In the genomic region with DNA sequence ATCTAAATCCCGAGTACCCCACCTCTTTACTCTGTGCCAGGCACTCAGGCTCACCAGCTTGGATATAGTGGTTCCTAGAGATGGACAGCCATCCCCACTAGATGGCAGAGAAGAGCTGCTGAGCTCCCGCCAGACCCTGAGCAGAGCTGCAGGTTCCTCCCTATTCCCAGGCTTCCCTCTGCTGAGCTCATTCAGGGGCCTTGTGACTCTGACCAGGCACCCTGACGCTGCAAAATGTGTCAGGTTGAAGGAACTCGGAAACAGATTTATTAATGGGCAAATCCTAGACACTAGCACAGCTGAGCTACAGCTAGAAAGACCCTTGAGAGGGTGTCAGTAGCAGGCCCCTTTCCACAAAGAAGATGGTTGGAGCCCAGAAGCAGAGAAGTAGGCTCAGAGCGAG, we compare ENCODE assay signal across 1 cellular context.
A peak's percentile ranks its signal among the peaks of the same experiment; 100 is the strongest.
TF ChIP-seq lines count a peak whose summit lies in the region.

No MANE protein-coding gene starts in this region.

TF ChIP-seq in K562, 482 proteins besides CTCF, POLR2A, EP300 and RAD21 (continues in another document):
- TF ChIP-seq NEUROD1 (IDR thresholded peaks at IDR 0.05; ENCODE audit: borderline replicate concordance, low read depth, low read length, partially characterized antibody) = no peak
- no peak for TF ChIP-seq ZNF778 (CRISPR knock-in tag; IDR thresholded peaks at IDR 0.05)
- TF ChIP-seq DNMT1 (IDR thresholded peaks at IDR 0.05) = no peak
- TF ChIP-seq HDAC8 (tag; IDR thresholded peaks at IDR 0.05) = no peak
- peak; percentile 72 for TF ChIP-seq JUN (IDR thresholded peaks at IDR 0.05; ENCODE audit: borderline replicate concordance, low read depth, low read length)
- no peak for TF ChIP-seq JUN (CRISPR knock-in tag; IDR thresholded peaks at IDR 0.05; ENCODE audit: borderline replicate concordance)
- TF ChIP-seq TAL1 (IDR thresholded peaks at IDR 0.05) = no peak
- no peak for TF ChIP-seq ZNF444 (CRISPR knock-in tag; IDR thresholded peaks at IDR 0.05)
- TF ChIP-seq RBFOX2 (IDR thresholded peaks at IDR 0.05; ENCODE audit: low read depth, low read length) = no peak
- no peak for TF ChIP-seq PHF20 (IDR thresholded peaks at IDR 0.05; ENCODE audit: partially characterized antibody)
- no peak for TF ChIP-seq ELF4 (CRISPR knock-in tag; IDR thresholded peaks at IDR 0.05)
- no peak for TF ChIP-seq POLR2B (IDR thresholded peaks at IDR 0.05; ENCODE audit: low read depth, partially characterized antibody)
- TF ChIP-seq, protein P1, sequence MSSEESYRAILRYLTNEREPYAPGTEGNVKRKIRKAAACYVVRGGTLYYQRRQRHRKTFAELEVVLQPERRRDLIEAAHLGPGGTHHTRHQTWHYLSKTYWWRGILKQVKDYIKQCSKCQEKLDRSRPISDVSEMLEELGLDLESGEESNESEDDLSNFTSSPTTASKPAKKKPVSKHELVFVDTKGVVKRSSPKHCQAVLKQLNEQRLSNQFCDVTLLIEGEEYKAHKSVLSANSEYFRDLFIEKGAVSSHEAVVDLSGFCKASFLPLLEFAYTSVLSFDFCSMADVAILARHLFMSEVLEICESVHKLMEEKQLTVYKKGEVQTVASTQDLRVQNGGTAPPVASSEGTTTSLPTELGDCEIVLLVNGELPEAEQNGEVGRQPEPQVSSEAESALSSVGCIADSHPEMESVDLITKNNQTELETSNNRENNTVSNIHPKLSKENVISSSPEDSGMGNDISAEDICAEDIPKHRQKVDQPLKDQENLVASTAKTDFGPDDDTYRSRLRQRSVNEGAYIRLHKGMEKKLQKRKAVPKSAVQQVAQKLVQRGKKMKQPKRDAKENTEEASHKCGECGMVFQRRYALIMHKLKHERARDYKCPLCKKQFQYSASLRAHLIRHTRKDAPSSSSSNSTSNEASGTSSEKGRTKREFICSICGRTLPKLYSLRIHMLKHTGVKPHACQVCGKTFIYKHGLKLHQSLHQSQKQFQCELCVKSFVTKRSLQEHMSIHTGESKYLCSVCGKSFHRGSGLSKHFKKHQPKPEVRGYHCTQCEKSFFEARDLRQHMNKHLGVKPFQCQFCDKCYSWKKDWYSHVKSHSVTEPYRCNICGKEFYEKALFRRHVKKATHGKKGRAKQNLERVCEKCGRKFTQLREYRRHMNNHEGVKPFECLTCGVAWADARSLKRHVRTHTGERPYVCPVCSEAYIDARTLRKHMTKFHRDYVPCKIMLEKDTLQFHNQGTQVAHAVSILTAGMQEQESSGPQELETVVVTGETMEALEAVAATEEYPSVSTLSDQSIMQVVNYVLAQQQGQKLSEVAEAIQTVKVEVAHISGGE (CRISPR knock-in tag; IDR thresholded peaks at IDR 0.05) = no peak
- no peak for TF ChIP-seq ZFP36 (IDR thresholded peaks at IDR 0.05; ENCODE audit: low read depth, low read length, partially characterized antibody)
- TF ChIP-seq, protein P2, sequence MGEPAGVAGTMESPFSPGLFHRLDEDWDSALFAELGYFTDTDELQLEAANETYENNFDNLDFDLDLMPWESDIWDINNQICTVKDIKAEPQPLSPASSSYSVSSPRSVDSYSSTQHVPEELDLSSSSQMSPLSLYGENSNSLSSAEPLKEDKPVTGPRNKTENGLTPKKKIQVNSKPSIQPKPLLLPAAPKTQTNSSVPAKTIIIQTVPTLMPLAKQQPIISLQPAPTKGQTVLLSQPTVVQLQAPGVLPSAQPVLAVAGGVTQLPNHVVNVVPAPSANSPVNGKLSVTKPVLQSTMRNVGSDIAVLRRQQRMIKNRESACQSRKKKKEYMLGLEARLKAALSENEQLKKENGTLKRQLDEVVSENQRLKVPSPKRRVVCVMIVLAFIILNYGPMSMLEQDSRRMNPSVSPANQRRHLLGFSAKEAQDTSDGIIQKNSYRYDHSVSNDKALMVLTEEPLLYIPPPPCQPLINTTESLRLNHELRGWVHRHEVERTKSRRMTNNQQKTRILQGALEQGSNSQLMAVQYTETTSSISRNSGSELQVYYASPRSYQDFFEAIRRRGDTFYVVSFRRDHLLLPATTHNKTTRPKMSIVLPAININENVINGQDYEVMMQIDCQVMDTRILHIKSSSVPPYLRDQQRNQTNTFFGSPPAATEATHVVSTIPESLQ (CRISPR knock-in tag; IDR thresholded peaks at IDR 0.05) = no peak
- TF ChIP-seq EGR1 (conservative IDR thresholded peaks at IDR 0.05) = no peak
- TF ChIP-seq IRF2 (CRISPR knock-in tag; IDR thresholded peaks at IDR 0.05) = no peak
- TF ChIP-seq, protein P3, sequence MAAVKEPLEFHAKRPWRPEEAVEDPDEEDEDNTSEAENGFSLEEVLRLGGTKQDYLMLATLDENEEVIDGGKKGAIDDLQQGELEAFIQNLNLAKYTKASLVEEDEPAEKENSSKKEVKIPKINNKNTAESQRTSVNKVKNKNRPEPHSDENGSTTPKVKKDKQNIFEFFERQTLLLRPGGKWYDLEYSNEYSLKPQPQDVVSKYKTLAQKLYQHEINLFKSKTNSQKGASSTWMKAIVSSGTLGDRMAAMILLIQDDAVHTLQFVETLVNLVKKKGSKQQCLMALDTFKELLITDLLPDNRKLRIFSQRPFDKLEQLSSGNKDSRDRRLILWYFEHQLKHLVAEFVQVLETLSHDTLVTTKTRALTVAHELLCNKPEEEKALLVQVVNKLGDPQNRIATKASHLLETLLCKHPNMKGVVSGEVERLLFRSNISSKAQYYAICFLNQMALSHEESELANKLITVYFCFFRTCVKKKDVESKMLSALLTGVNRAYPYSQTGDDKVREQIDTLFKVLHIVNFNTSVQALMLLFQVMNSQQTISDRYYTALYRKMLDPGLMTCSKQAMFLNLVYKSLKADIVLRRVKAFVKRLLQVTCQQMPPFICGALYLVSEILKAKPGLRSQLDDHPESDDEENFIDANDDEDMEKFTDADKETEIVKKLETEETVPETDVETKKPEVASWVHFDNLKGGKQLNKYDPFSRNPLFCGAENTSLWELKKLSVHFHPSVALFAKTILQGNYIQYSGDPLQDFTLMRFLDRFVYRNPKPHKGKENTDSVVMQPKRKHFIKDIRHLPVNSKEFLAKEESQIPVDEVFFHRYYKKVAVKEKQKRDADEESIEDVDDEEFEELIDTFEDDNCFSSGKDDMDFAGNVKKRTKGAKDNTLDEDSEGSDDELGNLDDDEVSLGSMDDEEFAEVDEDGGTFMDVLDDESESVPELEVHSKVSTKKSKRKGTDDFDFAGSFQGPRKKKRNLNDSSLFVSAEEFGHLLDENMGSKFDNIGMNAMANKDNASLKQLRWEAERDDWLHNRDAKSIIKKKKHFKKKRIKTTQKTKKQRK (IDR thresholded peaks at IDR 0.05; ENCODE audit: borderline replicate concordance, low read depth, low read length) = no peak
- 0 out of 2 replicates have a peak, but pooled peaks have one; percentile 39 for TF ChIP-seq HDAC2 (IDR thresholded peaks at IDR 0.05)
- TF ChIP-seq KLF13 (tag; IDR thresholded peaks at IDR 0.05; ENCODE audit: borderline replicate concordance, low read depth) = no peak
- no peak for TF ChIP-seq ZKSCAN3 (CRISPR knock-in tag; IDR thresholded peaks at IDR 0.05)
- TF ChIP-seq, protein P4, sequence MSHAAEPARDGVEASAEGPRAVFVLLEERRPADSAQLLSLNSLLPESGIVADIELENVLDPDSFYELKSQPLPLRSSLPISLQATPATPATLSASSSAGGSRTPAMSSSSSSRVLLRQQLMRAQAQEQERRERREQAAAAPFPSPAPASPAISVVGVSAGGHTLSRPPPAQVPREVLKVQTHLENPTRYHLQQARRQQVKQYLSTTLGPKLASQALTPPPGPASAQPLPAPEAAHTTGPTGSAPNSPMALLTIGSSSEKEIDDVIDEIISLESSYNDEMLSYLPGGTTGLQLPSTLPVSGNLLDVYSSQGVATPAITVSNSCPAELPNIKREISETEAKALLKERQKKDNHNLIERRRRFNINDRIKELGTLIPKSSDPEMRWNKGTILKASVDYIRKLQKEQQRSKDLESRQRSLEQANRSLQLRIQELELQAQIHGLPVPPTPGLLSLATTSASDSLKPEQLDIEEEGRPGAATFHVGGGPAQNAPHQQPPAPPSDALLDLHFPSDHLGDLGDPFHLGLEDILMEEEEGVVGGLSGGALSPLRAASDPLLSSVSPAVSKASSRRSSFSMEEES (CRISPR knock-in tag; IDR thresholded peaks at IDR 0.05) = no peak
- TF ChIP-seq BACH1 (tag; IDR thresholded peaks at IDR 0.05) = peak; percentile 87; the same call in 1 of the 2 replicates
- no peak for TF ChIP-seq NFRKB (IDR thresholded peaks at IDR 0.05; ENCODE audit: low read depth)
- no peak for TF ChIP-seq THRAP3 (IDR thresholded peaks at IDR 0.05; ENCODE audit: borderline replicate concordance)
- no peak for TF ChIP-seq ZNF75A (CRISPR knock-in tag; IDR thresholded peaks at IDR 0.05)
- no peak for TF ChIP-seq EZH2 (IDR thresholded peaks at IDR 0.05; ENCODE audit: borderline replicate concordance, low read depth, low read length)
- peak; percentile 39; the same call in 1 of the 2 replicates for TF ChIP-seq ZFX (CRISPR knock-in tag; IDR thresholded peaks at IDR 0.05)
- TF ChIP-seq, protein P5, sequence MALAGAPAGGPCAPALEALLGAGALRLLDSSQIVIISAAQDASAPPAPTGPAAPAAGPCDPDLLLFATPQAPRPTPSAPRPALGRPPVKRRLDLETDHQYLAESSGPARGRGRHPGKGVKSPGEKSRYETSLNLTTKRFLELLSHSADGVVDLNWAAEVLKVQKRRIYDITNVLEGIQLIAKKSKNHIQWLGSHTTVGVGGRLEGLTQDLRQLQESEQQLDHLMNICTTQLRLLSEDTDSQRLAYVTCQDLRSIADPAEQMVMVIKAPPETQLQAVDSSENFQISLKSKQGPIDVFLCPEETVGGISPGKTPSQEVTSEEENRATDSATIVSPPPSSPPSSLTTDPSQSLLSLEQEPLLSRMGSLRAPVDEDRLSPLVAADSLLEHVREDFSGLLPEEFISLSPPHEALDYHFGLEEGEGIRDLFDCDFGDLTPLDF (CRISPR knock-in tag; IDR thresholded peaks at IDR 0.05) = no peak
- no peak for TF ChIP-seq ZNF41 (CRISPR knock-in tag; conservative IDR thresholded peaks at IDR 0.05)
- TF ChIP-seq MEF2D (tag; conservative IDR thresholded peaks at IDR 0.05; ENCODE audit: low read depth) = 0 out of 2 replicates have a peak, but pooled peaks have one; percentile 45
- TF ChIP-seq ZNF174 (CRISPR knock-in tag; IDR thresholded peaks at IDR 0.05) = no peak
- no peak for TF ChIP-seq NR1H2 (CRISPR knock-in tag; IDR thresholded peaks at IDR 0.05)
- TF ChIP-seq, protein P6, sequence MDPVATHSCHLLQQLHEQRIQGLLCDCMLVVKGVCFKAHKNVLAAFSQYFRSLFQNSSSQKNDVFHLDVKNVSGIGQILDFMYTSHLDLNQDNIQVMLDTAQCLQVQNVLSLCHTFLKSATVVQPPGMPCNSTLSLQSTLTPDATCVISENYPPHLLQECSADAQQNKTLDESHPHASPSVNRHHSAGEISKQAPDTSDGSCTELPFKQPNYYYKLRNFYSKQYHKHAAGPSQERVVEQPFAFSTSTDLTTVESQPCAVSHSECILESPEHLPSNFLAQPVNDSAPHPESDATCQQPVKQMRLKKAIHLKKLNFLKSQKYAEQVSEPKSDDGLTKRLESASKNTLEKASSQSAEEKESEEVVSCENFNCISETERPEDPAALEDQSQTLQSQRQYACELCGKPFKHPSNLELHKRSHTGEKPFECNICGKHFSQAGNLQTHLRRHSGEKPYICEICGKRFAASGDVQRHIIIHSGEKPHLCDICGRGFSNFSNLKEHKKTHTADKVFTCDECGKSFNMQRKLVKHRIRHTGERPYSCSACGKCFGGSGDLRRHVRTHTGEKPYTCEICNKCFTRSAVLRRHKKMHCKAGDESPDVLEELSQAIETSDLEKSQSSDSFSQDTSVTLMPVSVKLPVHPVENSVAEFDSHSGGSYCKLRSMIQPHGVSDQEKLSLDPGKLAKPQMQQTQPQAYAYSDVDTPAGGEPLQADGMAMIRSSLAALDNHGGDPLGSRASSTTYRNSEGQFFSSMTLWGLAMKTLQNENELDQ (CRISPR knock-in tag; IDR thresholded peaks at IDR 0.05; ENCODE audit: borderline replicate concordance) = no peak
- TF ChIP-seq, protein P7, sequence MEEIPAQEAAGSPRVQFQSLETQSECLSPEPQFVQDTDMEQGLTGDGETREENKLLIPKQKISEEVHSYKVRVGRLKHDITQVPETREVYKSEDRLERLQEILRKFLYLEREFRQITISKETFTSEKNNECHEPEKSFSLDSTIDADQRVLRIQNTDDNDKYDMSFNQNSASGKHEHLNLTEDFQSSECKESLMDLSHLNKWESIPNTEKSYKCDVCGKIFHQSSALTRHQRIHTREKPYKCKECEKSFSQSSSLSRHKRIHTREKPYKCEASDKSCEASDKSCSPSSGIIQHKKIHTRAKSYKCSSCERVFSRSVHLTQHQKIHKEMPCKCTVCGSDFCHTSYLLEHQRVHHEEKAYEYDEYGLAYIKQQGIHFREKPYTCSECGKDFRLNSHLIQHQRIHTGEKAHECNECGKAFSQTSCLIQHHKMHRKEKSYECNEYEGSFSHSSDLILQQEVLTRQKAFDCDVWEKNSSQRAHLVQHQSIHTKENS (CRISPR knock-in tag; IDR thresholded peaks at IDR 0.05) = no peak
- peak; percentile 70 for TF ChIP-seq MAFG (tag; conservative IDR thresholded peaks at IDR 0.05)
- TF ChIP-seq, protein P8, sequence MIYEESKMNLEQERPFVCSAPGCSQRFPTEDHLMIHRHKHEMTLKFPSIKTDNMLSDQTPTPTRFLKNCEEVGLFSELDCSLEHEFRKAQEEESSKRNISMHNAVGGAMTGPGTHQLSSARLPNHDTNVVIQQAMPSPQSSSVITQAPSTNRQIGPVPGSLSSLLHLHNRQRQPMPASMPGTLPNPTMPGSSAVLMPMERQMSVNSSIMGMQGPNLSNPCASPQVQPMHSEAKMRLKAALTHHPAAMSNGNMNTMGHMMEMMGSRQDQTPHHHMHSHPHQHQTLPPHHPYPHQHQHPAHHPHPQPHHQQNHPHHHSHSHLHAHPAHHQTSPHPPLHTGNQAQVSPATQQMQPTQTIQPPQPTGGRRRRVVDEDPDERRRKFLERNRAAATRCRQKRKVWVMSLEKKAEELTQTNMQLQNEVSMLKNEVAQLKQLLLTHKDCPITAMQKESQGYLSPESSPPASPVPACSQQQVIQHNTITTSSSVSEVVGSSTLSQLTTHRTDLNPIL (CRISPR knock-in tag; IDR thresholded peaks at IDR 0.05) = no peak
- TF ChIP-seq, protein P9, sequence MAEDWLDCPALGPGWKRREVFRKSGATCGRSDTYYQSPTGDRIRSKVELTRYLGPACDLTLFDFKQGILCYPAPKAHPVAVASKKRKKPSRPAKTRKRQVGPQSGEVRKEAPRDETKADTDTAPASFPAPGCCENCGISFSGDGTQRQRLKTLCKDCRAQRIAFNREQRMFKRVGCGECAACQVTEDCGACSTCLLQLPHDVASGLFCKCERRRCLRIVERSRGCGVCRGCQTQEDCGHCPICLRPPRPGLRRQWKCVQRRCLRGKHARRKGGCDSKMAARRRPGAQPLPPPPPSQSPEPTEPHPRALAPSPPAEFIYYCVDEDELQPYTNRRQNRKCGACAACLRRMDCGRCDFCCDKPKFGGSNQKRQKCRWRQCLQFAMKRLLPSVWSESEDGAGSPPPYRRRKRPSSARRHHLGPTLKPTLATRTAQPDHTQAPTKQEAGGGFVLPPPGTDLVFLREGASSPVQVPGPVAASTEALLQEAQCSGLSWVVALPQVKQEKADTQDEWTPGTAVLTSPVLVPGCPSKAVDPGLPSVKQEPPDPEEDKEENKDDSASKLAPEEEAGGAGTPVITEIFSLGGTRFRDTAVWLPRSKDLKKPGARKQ (CRISPR knock-in tag; IDR thresholded peaks at IDR 0.05) = no peak
- no peak for TF ChIP-seq TEAD1 (CRISPR knock-in tag; IDR thresholded peaks at IDR 0.05)
- TF ChIP-seq, protein P10, sequence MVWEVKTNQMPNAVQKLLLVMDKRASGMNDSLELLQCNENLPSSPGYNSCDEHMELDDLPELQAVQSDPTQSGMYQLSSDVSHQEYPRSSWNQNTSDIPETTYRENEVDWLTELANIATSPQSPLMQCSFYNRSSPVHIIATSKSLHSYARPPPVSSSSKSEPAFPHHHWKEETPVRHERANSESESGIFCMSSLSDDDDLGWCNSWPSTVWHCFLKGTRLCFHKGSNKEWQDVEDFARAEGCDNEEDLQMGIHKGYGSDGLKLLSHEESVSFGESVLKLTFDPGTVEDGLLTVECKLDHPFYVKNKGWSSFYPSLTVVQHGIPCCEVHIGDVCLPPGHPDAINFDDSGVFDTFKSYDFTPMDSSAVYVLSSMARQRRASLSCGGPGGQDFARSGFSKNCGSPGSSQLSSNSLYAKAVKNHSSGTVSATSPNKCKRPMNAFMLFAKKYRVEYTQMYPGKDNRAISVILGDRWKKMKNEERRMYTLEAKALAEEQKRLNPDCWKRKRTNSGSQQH (CRISPR knock-in tag; IDR thresholded peaks at IDR 0.05) = no peak
- TF ChIP-seq NCOA6 (IDR thresholded peaks at IDR 0.05) = no peak
- TF ChIP-seq ZNF23 (CRISPR knock-in tag; IDR thresholded peaks at IDR 0.05) = no peak
